Comparison of ENCODE assay signal across 1 cellular context in the genomic region with DNA sequence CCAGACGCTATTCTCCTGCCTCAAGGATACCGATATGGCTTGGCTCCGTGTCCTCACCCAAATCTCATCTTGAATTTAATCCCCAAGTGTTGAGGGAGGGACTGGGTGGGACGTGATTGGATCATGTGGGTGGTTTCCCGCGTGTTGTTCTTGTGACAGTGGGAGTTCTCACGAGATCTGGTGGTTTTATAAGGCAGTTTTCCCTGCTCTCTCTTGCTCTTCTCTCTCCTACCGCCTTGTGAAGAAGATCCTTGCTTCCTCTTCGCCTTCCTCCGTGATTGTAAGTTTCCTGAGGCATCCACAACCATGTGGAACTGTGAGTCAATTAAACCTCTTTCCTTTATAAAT.
A peak's percentile ranks its signal among the peaks of the same experiment; 100 is the strongest.
TF ChIP-seq lines count a peak whose summit lies in the region.

No MANE protein-coding gene starts in this region.

TF ChIP-seq in HepG2, 621 proteins besides CTCF, POLR2A, EP300 and RAD21 (continues in another document):
- no peak for TF ChIP-seq CREB3 (CRISPR knock-in tag; IDR thresholded peaks at IDR 0.05)
- peak; percentile 20; the same call in 1 of the 2 replicates for TF ChIP-seq SAP130 (CRISPR knock-in tag; IDR thresholded peaks at IDR 0.05; ENCODE audit: low read depth)
- no peak for TF ChIP-seq ZNF282 (IDR thresholded peaks at IDR 0.05; ENCODE audit: partially characterized antibody)
- 0 out of 2 replicates have a peak, but pooled peaks have one; percentile 28 for TF ChIP-seq ZBTB49 (CRISPR knock-in tag; IDR thresholded peaks at IDR 0.05; ENCODE audit: borderline replicate concordance)
- TF ChIP-seq ZNF264 (CRISPR knock-in tag; IDR thresholded peaks at IDR 0.05) = no peak
- no peak for TF ChIP-seq ZNF446 (CRISPR knock-in tag; IDR thresholded peaks at IDR 0.05)
- no peak for TF ChIP-seq GLMP (CRISPR knock-in tag; IDR thresholded peaks at IDR 0.05; ENCODE audit: borderline replicate concordance)
- TF ChIP-seq KDM2A (CRISPR knock-in tag; IDR thresholded peaks at IDR 0.05; ENCODE audit: borderline replicate concordance, low read depth) = peak; percentile 26; the same call in 1 of the 2 replicates
- TF ChIP-seq, protein P1, sequence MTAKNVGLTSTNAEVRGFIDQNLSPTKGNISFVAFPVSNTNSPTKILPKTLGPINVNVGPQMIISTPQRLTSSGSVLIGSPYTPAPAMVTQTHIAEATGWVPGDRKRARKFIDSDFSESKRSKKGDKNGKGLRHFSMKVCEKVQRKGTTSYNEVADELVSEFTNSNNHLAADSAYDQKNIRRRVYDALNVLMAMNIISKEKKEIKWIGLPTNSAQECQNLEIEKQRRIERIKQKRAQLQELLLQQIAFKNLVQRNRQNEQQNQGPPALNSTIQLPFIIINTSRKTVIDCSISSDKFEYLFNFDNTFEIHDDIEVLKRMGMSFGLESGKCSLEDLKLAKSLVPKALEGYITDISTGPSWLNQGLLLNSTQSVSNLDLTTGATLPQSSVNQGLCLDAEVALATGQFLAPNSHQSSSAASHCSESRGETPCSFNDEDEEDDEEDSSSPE (CRISPR knock-in tag; IDR thresholded peaks at IDR 0.05) = peak; percentile 45; the same call in 1 of the 2 replicates
- 0 out of 2 replicates have a peak, but pooled peaks have one; percentile 16 for TF ChIP-seq ZMYM2 (CRISPR knock-in tag; IDR thresholded peaks at IDR 0.05)
- no peak for TF ChIP-seq NFYC (CRISPR knock-in tag; IDR thresholded peaks at IDR 0.05)
- peak; percentile 21; the same call in 1 of the 2 replicates for TF ChIP-seq FOXA3 (CRISPR knock-in tag; IDR thresholded peaks at IDR 0.05)
- TF ChIP-seq ZNF790 (CRISPR knock-in tag; IDR thresholded peaks at IDR 0.05; ENCODE audit: borderline replicate concordance) = no peak
- 0 out of 2 replicates have a peak, but pooled peaks have one; percentile 6 for TF ChIP-seq PHF21A (CRISPR knock-in tag; IDR thresholded peaks at IDR 0.05)
- TF ChIP-seq CREBL2 (CRISPR knock-in tag; IDR thresholded peaks at IDR 0.05; ENCODE audit: borderline replicate concordance) = no peak
- no peak for TF ChIP-seq SUZ12 (IDR thresholded peaks at IDR 0.05; ENCODE audit: low read depth, low read length)
- 0 out of 2 replicates have a peak, but pooled peaks have one; percentile 61 for TF ChIP-seq ZNF335 (CRISPR knock-in tag; IDR thresholded peaks at IDR 0.05)
- TF ChIP-seq HMGXB4 (CRISPR knock-in tag; IDR thresholded peaks at IDR 0.05; ENCODE audit: borderline replicate concordance in 1 of 2, low read depth in 1 of 2) = 0 out of 4 replicates have a peak, but pooled peaks of 1 of the 2 experiments have one; percentile 6
- peak; percentile 19; the same call in 1 of the 2 replicates for TF ChIP-seq FOXK1 (CRISPR knock-in tag; IDR thresholded peaks at IDR 0.05; ENCODE audit: borderline replicate concordance, low read depth)
- peak; percentile 46; the same call in 1 of the 2 replicates for TF ChIP-seq POLR2AphosphoS5 (IDR thresholded peaks at IDR 0.05; ENCODE audit: low read depth, low read length)
- TF ChIP-seq CHD2 (IDR thresholded peaks at IDR 0.05; ENCODE audit: low read depth, low read length) = peak; percentile 91
- TF ChIP-seq, protein P2, sequence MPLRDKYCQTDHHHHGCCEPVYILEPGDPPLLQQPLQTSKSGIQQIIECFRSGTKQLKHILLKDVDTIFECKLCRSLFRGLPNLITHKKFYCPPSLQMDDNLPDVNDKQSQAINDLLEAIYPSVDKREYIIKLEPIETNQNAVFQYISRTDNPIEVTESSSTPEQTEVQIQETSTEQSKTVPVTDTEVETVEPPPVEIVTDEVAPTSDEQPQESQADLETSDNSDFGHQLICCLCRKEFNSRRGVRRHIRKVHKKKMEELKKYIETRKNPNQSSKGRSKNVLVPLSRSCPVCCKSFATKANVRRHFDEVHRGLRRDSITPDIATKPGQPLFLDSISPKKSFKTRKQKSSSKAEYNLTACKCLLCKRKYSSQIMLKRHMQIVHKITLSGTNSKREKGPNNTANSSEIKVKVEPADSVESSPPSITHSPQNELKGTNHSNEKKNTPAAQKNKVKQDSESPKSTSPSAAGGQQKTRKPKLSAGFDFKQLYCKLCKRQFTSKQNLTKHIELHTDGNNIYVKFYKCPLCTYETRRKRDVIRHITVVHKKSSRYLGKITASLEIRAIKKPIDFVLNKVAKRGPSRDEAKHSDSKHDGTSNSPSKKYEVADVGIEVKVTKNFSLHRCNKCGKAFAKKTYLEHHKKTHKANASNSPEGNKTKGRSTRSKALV (CRISPR knock-in tag; IDR thresholded peaks at IDR 0.05) = no peak
- TF ChIP-seq, protein P3, sequence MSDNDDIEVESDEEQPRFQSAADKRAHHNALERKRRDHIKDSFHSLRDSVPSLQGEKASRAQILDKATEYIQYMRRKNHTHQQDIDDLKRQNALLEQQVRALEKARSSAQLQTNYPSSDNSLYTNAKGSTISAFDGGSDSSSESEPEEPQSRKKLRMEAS (IDR thresholded peaks at IDR 0.05) = peak; percentile 44; the same call in 1 of the 2 replicates
- no peak for TF ChIP-seq ZNF580 (CRISPR knock-in tag; IDR thresholded peaks at IDR 0.05; ENCODE audit: borderline replicate concordance, low read depth)
- no peak for TF ChIP-seq PCBP1 (IDR thresholded peaks at IDR 0.05; ENCODE audit: borderline replicate concordance, low read depth, low read length)
- no peak for TF ChIP-seq ZNF281 (CRISPR knock-in tag; IDR thresholded peaks at IDR 0.05; ENCODE audit: borderline replicate concordance)
- TF ChIP-seq KAT7 (CRISPR knock-in tag; IDR thresholded peaks at IDR 0.05; ENCODE audit: borderline replicate concordance) = peak; percentile 68; the same call in 1 of the 2 replicates
- TF ChIP-seq HOXA3 (CRISPR knock-in tag; IDR thresholded peaks at IDR 0.05) = no peak
- no peak for TF ChIP-seq SYNCRIP (IDR thresholded peaks at IDR 0.05; ENCODE audit: insufficient read depth, low read depth, low read length)
- no peak for TF ChIP-seq CENPX (CRISPR knock-in tag; IDR thresholded peaks at IDR 0.05)
- 0 out of 2 replicates have a peak, but pooled peaks have one; percentile 42 for TF ChIP-seq ZNF720 (CRISPR knock-in tag; IDR thresholded peaks at IDR 0.05)
- TF ChIP-seq ZFP62 (CRISPR knock-in tag; IDR thresholded peaks at IDR 0.05) = no peak
- TF ChIP-seq ZNF83 (CRISPR knock-in tag; IDR thresholded peaks at IDR 0.05; ENCODE audit: borderline replicate concordance) = no peak
- no peak for TF ChIP-seq RFX5 (IDR thresholded peaks at IDR 0.05; ENCODE audit: low read depth, low read length)
- TF ChIP-seq, protein P4, sequence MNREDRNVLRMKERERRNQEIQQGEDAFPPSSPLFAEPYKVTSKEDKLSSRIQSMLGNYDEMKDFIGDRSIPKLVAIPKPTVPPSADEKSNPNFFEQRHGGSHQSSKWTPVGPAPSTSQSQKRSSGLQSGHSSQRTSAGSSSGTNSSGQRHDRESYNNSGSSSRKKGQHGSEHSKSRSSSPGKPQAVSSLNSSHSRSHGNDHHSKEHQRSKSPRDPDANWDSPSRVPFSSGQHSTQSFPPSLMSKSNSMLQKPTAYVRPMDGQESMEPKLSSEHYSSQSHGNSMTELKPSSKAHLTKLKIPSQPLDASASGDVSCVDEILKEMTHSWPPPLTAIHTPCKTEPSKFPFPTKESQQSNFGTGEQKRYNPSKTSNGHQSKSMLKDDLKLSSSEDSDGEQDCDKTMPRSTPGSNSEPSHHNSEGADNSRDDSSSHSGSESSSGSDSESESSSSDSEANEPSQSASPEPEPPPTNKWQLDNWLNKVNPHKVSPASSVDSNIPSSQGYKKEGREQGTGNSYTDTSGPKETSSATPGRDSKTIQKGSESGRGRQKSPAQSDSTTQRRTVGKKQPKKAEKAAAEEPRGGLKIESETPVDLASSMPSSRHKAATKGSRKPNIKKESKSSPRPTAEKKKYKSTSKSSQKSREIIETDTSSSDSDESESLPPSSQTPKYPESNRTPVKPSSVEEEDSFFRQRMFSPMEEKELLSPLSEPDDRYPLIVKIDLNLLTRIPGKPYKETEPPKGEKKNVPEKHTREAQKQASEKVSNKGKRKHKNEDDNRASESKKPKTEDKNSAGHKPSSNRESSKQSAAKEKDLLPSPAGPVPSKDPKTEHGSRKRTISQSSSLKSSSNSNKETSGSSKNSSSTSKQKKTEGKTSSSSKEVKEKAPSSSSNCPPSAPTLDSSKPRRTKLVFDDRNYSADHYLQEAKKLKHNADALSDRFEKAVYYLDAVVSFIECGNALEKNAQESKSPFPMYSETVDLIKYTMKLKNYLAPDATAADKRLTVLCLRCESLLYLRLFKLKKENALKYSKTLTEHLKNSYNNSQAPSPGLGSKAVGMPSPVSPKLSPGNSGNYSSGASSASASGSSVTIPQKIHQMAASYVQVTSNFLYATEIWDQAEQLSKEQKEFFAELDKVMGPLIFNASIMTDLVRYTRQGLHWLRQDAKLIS (CRISPR knock-in tag; IDR thresholded peaks at IDR 0.05) = 0 out of 2 replicates have a peak, but pooled peaks have one; percentile 45
- peak; percentile 54; the same call in 1 of the 2 replicates for TF ChIP-seq TFDP1 (CRISPR knock-in tag; IDR thresholded peaks at IDR 0.05; ENCODE audit: borderline replicate concordance)
- no peak for TF ChIP-seq ZSCAN31 (CRISPR knock-in tag; IDR thresholded peaks at IDR 0.05; ENCODE audit: low read depth)
- TF ChIP-seq PHF8 (CRISPR knock-in tag; IDR thresholded peaks at IDR 0.05) = peak; percentile 20; the same call in 1 of the 2 replicates
- TF ChIP-seq WIZ (CRISPR knock-in tag; IDR thresholded peaks at IDR 0.05) = no peak
- TF ChIP-seq SALL2 (CRISPR knock-in tag; IDR thresholded peaks at IDR 0.05) = no peak
